In the genomic region with DNA sequence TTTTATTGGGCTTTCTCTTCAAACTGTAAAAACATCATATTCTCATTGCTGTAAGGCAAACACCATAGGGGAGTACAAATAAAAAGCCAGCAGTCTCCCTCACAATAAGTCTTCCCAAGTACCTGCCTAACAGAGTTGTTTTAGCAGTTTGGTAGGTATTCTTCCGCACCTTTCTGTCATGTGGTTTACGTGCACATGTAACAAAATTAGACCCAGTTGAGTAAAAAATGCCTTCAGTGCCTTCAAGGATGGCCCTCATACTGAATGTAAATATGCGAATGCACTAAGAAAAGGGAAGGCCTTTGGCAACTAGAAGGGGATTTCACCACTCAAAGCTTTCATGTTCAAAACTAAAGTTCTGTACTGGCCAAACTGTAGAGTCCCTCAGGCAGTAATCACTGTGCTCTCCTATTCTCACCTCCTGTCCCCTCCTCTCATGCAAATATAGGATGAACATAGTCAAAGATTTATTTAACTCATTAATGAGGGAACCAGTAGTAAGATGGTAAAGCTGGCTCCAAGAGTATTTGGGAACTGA, we compare ENCODE assay signal across 14 cellular contexts. TPM values are rescaled to one million over a fixed set of nuclear protein-coding genes. Genes with fewer than 3 reads are reported as not detected.
DNase-seq lines count a peak whose midpoint lies in the region; ATAC-seq and TF ChIP-seq lines count a peak whose summit lies in the region.
"Had no signal": no experiment of that assay in that cellular context is flagged by ENCODE, and none has a peak within 500 bp of the region (broad histone marks: within the 10 kb centered on the region; RNA-seq: fewer than 3 reads in every experiment).

No MANE protein-coding gene starts in this region.

- TF ChIP-seq CTCF in CD4-positive, alpha-beta T cell (IDR thresholded peaks at IDR 0.05), result no peak
- TF ChIP-seq CTCF in GM13976 (IDR thresholded peaks at IDR 0.05; ENCODE audit: borderline replicate concordance, control extremely low read depth, extremely low read depth, insufficient read depth, missing control alignments), result no peak

- H3K9me3 ChIP-seq in CD4-positive, alpha-beta T cell (ENCODE audit: control insufficient read depth, low read length), result no peaks in the 10 kb centered on the region
- H3K9me3 ChIP-seq: lower lobe of right lung had no signal

- no peaks in the 10 kb centered on the region for H3K9me3 Mint-ChIP-seq in CD4-positive, alpha-beta T cell
- no peaks in the 10 kb centered on the region for H3K9me3 Mint-ChIP-seq in naive thymus-derived CD8-positive, alpha-beta T cell
- H3K9me3 Mint-ChIP-seq: neural crest cell had no signal

- DNase-seq in CD4-positive, alpha-beta T cell, result no peak
- DNase-seq in GM13976 (ENCODE audit: low spot score) (peak; percentile 18), T-helper 1 cell (no peak), NCI-H82 treated with DMSO at 0.1 percent for 48 hours (lab: John Stamatoyannopoulos, UW; ENCODE audit: unreplicated experiment) (no peak)
- peak in 1 of 10 donors; percentile 20 for DNase-seq in naive thymus-derived CD8-positive, alpha-beta T cell
- DNase-seq: DMS153, lower lobe of right lung, NCI-H2171, NCI-H774, substantia nigra had no signal

- no peak overlapping the region for H3K27ac Mint-ChIP-seq in CD4-positive, alpha-beta T cell
- H3K27ac Mint-ChIP-seq in naive thymus-derived CD8-positive, alpha-beta T cell, result peak overlapping the region in 8 of 10 donors; percentile 1 to 80 (median 64)

- H3K27me3 ChIP-seq in CD4-positive, alpha-beta T cell (ENCODE audit: control insufficient read depth, insufficient read depth, low read length), result no peaks in the 10 kb centered on the region

- no peak overlapping the region for H3K27ac ChIP-seq in CD4-positive, alpha-beta T cell (ENCODE audit: low read depth, low read length)
- H3K27ac ChIP-seq: lower lobe of right lung, VCaP had no signal

- ATAC-seq in CD4-positive, alpha-beta T cell (ENCODE audit: poor library complexity), result no peak
- ATAC-seq in HG03460 (IDR thresholded peaks at IDR 0.05; ENCODE audit: unreplicated experiment) (peak; percentile 63), HG03135 (IDR thresholded peaks at IDR 0.05; ENCODE audit: unreplicated experiment) (no peak)
- peak; percentile 48 to 51 for ATAC-seq in naive thymus-derived CD8-positive, alpha-beta T cell

- CTCF ChIA-PET in CD4-positive, alpha-beta T cell (lab: Charles Lee), result interaction anchor here (0.7 to 4.7 kb wide), 5 partner anchors 14 to 64 kb away, joined by 3 to 15 read pairs (median 3); partner anchors contain the start of gene USP3

- H3K4me1 Mint-ChIP-seq in CD4-positive, alpha-beta T cell (ENCODE audit: low read depth), result peaks cover 94% of the 10 kb centered on the region
- peaks cover 38 to 95% (median 85%) of the 10 kb centered on the region in 4 donors for H3K4me1 Mint-ChIP-seq in naive thymus-derived CD8-positive, alpha-beta T cell

- peaks cover 40% of the 10 kb centered on the region for H3K36me3 Mint-ChIP-seq in CD4-positive, alpha-beta T cell (ENCODE audit: low read depth)
- peaks cover 0 to 15% (median 3%) of the 10 kb centered on the region in 3 donors for H3K36me3 Mint-ChIP-seq in naive thymus-derived CD8-positive, alpha-beta T cell

- H3K27me3 Mint-ChIP-seq in CD4-positive, alpha-beta T cell, result no peaks in the 10 kb centered on the region
- H3K27me3 Mint-ChIP-seq in naive thymus-derived CD8-positive, alpha-beta T cell, result no peaks in the 10 kb centered on the region

- POLR2A ChIA-PET in CD4-positive, alpha-beta T cell (lab: Charles Lee), result interaction anchor here (1.4 to 4.2 kb wide), 3 partner anchors 21 to 27 kb away, joined by 5 to 23 read pairs (median 9); partner anchors contain the start of gene USP3
- POLR2A ChIA-PET in naive thymus-derived CD8-positive, alpha-beta T cell (lab: Charles Lee), result interaction anchor here (0.7 to 1.9 kb wide), 8 partner anchors 8 to 70 kb away, joined by 3 to 7 read pairs (median 4); no protein-coding TSS in a partner anchor

- H3K4me3 Mint-ChIP-seq in CD4-positive, alpha-beta T cell, result peak overlapping the region; percentile 3
- peak overlapping the region in 9 of 10 donors; percentile 26 to 74 (median 53) for H3K4me3 Mint-ChIP-seq in naive thymus-derived CD8-positive, alpha-beta T cell
- H3K4me3 Mint-ChIP-seq: neural crest cell had no signal

- intact Hi-C loops in CD4-positive, alpha-beta T cell (cut with DNase I, micrococcal nuclease), result no loop called here

- in situ Hi-C loops in GM13976 (cut with MboI; ENCODE audit: low sequenced_read_pairs, unreplicated experiment), result no loop called here

RNA-seq across cellular contexts. Expression of gene USP3, which starts 26.4 kb away (rescaled TPM):
- 100 to 1,000 TPM; 280 to 282 TPM for total RNA-seq in CD4-positive, alpha-beta T cell
- 100 to 1,000 TPM; 128 to 136 TPM for total RNA-seq in naive thymus-derived CD8-positive, alpha-beta T cell
- 10 to 100 TPM; 31.6 to 42.9 (median 36.9) TPM for polyA plus RNA-seq in naive thymus-derived CD8-positive, alpha-beta T cell

Comparison
In these comparisons a context has a peak if more than half of its experiments do, and no peak if none do; other contexts are left out.
1. ATAC-seq: peak in HG03460 (single experiment) and naive thymus-derived CD8-positive, alpha-beta T cell (2 of 2); none in CD4-positive, alpha-beta T cell (single experiment) and HG03135 (single experiment).